In the genomic region with DNA sequence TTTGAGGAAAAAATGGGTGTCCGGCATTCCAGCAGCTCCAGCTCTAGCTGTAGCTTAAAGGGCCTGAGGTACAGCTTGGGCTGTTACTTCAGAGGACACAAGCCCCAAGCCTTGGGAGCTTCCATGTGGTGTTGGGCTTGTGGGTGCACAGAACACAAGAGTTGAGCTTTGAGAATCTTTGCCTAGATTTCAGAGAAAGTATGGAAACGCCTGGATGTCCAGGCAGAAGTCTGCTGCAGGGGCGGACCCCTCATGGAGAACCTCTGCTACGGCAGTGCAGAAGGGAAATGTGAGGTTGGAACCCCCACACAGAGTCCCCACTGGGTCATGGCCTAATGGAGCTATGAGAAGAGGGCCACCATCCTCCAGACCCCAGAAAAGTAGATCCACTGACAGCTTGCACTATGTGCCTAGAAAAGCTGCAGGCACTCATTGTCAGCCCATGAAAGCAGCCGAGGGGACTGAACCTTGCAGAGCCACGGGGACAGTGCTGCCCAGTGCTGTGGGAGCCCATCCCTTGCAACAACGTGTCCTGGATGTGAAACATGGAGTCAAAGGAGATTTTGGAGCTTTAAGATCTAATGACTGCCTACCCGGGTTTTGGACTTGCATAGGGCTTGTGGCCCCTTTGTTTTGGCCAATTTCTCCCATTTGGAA, we compare ENCODE assay signal across 28 cellular contexts.
"Had no signal": no experiment of that assay in that cellular context is flagged by ENCODE, and none has a peak within 500 bp of the region (broad histone marks: within the 10 kb centered on the region; RNA-seq: fewer than 3 reads in every experiment).

No MANE protein-coding gene starts in this region.

- H3K27ac Mint-ChIP-seq: activated CD4-positive, alpha-beta memory T cell treated with anti-CD3 and anti-CD28 coated beads, Interleukin-2, amount 10 ng/mL, durations not matched to agents 7 days and 5 days; activated CD4-positive, alpha-beta T cell treated with anti-CD3 and anti-CD28 coated beads for 36 hours; activated CD4-positive, alpha-beta T cell treated with anti-CD3 and anti-CD28 coated beads, Interleukin-2, amount 10 ng/mL, durations not matched to agents 24 days and 14 days; activated naive CD4-positive, alpha-beta T cell treated with anti-CD3 and anti-CD28 coated beads, Interleukin-2, amount 10 ng/mL, durations not matched to agents 7 days and 5 days; activated naive CD4-positive, alpha-beta T cell treated with anti-CD3 and anti-CD28 coated beads, Interleukin-2, amount 50 U/mL, for 72 hours; activated naive CD8-positive, alpha-beta T cell treated with anti-CD3 and anti-CD28 coated beads, Interleukin-2, amount 10 ng/mL, durations not matched to agents 7 days and 5 days; activated T-cell treated with anti-CD3 and anti-CD28 coated beads, Interleukin-2, amount 50 U/mL, for 24 hours; activated T-cell treated with anti-CD3 and anti-CD28 coated beads, Interleukin-2, amount 50 U/mL, for 72 hours; dendritic cell treated with granulocyte-macrophage colony-stimulating factor and Interleukin-4, amounts not matched to agents 40 ng/mL and 50 ng/mL, for 4 days had no signal

- H3K4me3 ChIP-seq: ascending aorta, coronary artery had no signal

- H3K9me3 Mint-ChIP-seq: central memory CD8-positive, alpha-beta T cell had no signal

- H3K4me1 ChIP-seq: ascending aorta had no signal

- ATAC-seq: activated CD4-positive, alpha-beta T cell treated with anti-CD3 and anti-CD28 coated beads for 36 hours; activated naive CD4-positive, alpha-beta T cell treated with anti-CD3 and anti-CD28 coated beads, Interleukin-2, amount 50 U/mL, for 72 hours; activated T-cell treated with anti-CD3 and anti-CD28 coated beads, Interleukin-2, amount 50 U/mL, for 72 hours had no signal

- H3K27me3 Mint-ChIP-seq: activated CD4-positive, alpha-beta memory T cell treated with anti-CD3 and anti-CD28 coated beads, Interleukin-2, amount 10 ng/mL, durations not matched to agents 7 days and 5 days; activated CD4-positive, alpha-beta T cell treated with anti-CD3 and anti-CD28 coated beads for 36 hours; activated CD4-positive, alpha-beta T cell treated with anti-CD3 and anti-CD28 coated beads, Interleukin-2, amount 10 ng/mL, durations not matched to agents 24 days and 14 days; activated naive CD4-positive, alpha-beta T cell treated with anti-CD3 and anti-CD28 coated beads, Interleukin-2, amount 10 ng/mL, durations not matched to agents 7 days and 5 days; activated naive CD8-positive, alpha-beta T cell treated with anti-CD3 and anti-CD28 coated beads, Interleukin-2, amount 10 ng/mL, durations not matched to agents 7 days and 5 days; activated T-cell treated with anti-CD3 and anti-CD28 coated beads, Interleukin-2, amount 50 U/mL, for 24 hours; brain; central memory CD8-positive, alpha-beta T cell; dendritic cell treated with granulocyte-macrophage colony-stimulating factor and Interleukin-4, amounts not matched to agents 40 ng/mL and 50 ng/mL, for 4 days had no signal

- H3K4me3 Mint-ChIP-seq: activated CD4-positive, alpha-beta memory T cell treated with anti-CD3 and anti-CD28 coated beads, Interleukin-2, amount 10 ng/mL, durations not matched to agents 7 days and 5 days; activated CD4-positive, alpha-beta T cell treated with anti-CD3 and anti-CD28 coated beads for 36 hours; activated CD4-positive, alpha-beta T cell treated with anti-CD3 and anti-CD28 coated beads, Interleukin-2, amount 10 ng/mL, durations not matched to agents 24 days and 14 days; activated naive CD4-positive, alpha-beta T cell treated with anti-CD3 and anti-CD28 coated beads, Interleukin-2, amount 10 ng/mL, durations not matched to agents 7 days and 5 days; activated naive CD8-positive, alpha-beta T cell treated with anti-CD3 and anti-CD28 coated beads, Interleukin-2, amount 10 ng/mL, durations not matched to agents 7 days and 5 days; activated T-cell treated with anti-CD3 and anti-CD28 coated beads, Interleukin-2, amount 50 U/mL, for 24 hours; activated T-cell treated with anti-CD3 and anti-CD28 coated beads, Interleukin-2, amount 50 U/mL, for 72 hours; central memory CD8-positive, alpha-beta T cell; dendritic cell treated with granulocyte-macrophage colony-stimulating factor and Interleukin-4, amounts not matched to agents 40 ng/mL and 50 ng/mL, for 4 days had no signal

- FAIRE-seq: bronchial epithelial cell, endothelial cell of umbilical vein, frontal cortex had no signal

- DNase-seq: activated CD4-positive, alpha-beta memory T cell treated with anti-CD3 and anti-CD28 coated beads, Interleukin-2, amount 10 ng/mL, durations not matched to agents 7 days and 5 days; activated CD4-positive, alpha-beta T cell treated with anti-CD3 and anti-CD28 coated beads for 36 hours; activated CD4-positive, alpha-beta T cell treated with anti-CD3 and anti-CD28 coated beads, Interleukin-2, amount 10 ng/mL, durations not matched to agents 24 days and 14 days; activated CD4-positive, CD25-positive, alpha-beta regulatory T cell; activated CD4-positive, CD25-positive, alpha-beta regulatory T cell treated with anti-CD3 and anti-CD28 coated beads, Interleukin-2, amount 50 U/mL, for 72 hours; activated CD8-positive, alpha-beta memory T cell treated with anti-CD3 and anti-CD28 coated beads, Interleukin-2, amount 50 U/mL, for 48 hours; activated gamma-delta T cell; activated naive CD4-positive, alpha-beta T cell; activated naive CD4-positive, alpha-beta T cell treated with anti-CD3 and anti-CD28 coated beads, Interleukin-2, amount 10 ng/mL, durations not matched to agents 7 days and 5 days; activated naive CD8-positive, alpha-beta T cell treated with anti-CD3 and anti-CD28 coated beads, Interleukin-2, amount 10 ng/mL, durations not matched to agents 7 days and 5 days; activated T-cell treated with anti-CD3 and anti-CD28 coated beads for 4 hours; activated T-cell treated with anti-CD3 and anti-CD28 coated beads, Interleukin-2, amount 50 U/mL, for 24 hours; activated T-cell treated with anti-CD3 and anti-CD28 coated beads, Interleukin-2, amount 50 U/mL, for 72 hours; effector memory CD4-positive, alpha-beta T cell; foreskin fibroblast; glutamatergic neuron; T-helper 2 cell had no signal

- H3K27ac ChIP-seq: ascending aorta, coronary artery, epithelial cell of prostate had no signal

- H3K27me3 ChIP-seq: ascending aorta, dorsolateral prefrontal cortex had no signal

- H3K4me1 Mint-ChIP-seq: activated CD4-positive, alpha-beta memory T cell treated with anti-CD3 and anti-CD28 coated beads, Interleukin-2, amount 10 ng/mL, durations not matched to agents 7 days and 5 days; activated CD4-positive, alpha-beta T cell treated with anti-CD3 and anti-CD28 coated beads for 36 hours; activated naive CD4-positive, alpha-beta T cell treated with anti-CD3 and anti-CD28 coated beads, Interleukin-2, amount 10 ng/mL, durations not matched to agents 7 days and 5 days; activated naive CD8-positive, alpha-beta T cell treated with anti-CD3 and anti-CD28 coated beads, Interleukin-2, amount 10 ng/mL, durations not matched to agents 7 days and 5 days had no signal
